In genomic region chr12:124500232-124501079, GRCh38 we compare ENCODE assay signal across 10 cellular contexts.
DNase-seq lines count a peak whose midpoint lies in the region; ATAC-seq, FAIRE-seq and TF ChIP-seq lines count a peak whose summit lies in the region.
"Had no signal": no experiment of that assay in that cellular context is flagged by ENCODE, and none has a peak within 500 bp of the region (broad histone marks: within the 10 kb centered on the region; RNA-seq: fewer than 3 reads in every experiment).

No MANE protein-coding gene starts in this region.

- H3K4me2 ChIP-seq in SK-N-SH, result no peak overlapping the region; the same call in 1 of the 2 replicates

- peak; percentile 81 for DNase-seq in EH (ENCODE audit: low read depth)
- DNase-seq in SK-N-SH, result no peak
- DNase-seq in glomerular visceral epithelial cell (ENCODE audit: extremely low spot score), result peak; percentile 92
- DNase-seq in prostate gland (ENCODE audit: low spot score), result no peak
- no peak for DNase-seq in DMS 273 (lab: John Stamatoyannopoulos, UW; ENCODE audit: unreplicated experiment)
- no peak for DNase-seq in GM12892 (ENCODE audit: insufficient read length)
- no peak for DNase-seq in NCI-H2081 treated with DMSO at 0.1 percent for 48 hours (lab: John Stamatoyannopoulos, UW)
- DNase-seq: SHP77 treated with DMSO at 0.1 percent for 48 hours had no signal

- peaks cover 100% of the 10 kb centered on the region for H4K20me1 ChIP-seq in SK-N-SH (ENCODE audit: insufficient read depth)

- CTCF ChIA-PET in SK-N-SH (lab: Yijun Ruan, JAX), result interaction anchor here (0.6 to 1.2 kb wide), 3 partner anchors 38 to 101 kb away, joined by 3 read pairs; no protein-coding TSS in a partner anchor

- H3K27ac ChIP-seq in SK-N-SH (ENCODE audit: low read depth in 2 of 2, low read length in 1 of 2) (peak overlapping the region; percentile 33 to 66), prostate gland (peak overlapping the region; percentile 28 to 66)

- H3K4me1 ChIP-seq in SK-N-SH (ENCODE audit: control insufficient read depth in 1 of 2, insufficient read depth in 2 of 2, low read depth in 1 of 2, low read length in 1 of 2) (peaks cover 36 to 74% of the 10 kb centered on the region in 2 experiments; a peak in 3 of 4 replicates), prostate gland (replicated peaks) (peaks cover 44% of the 10 kb centered on the region)

- POLR2A ChIA-PET in SK-N-SH (lab: Yijun Ruan, JAX), result interaction anchor here (0.8 kb wide), 1 partner anchor 155 kb away, joined by 3 read pairs; no protein-coding TSS in a partner anchor

- no peak for TF ChIP-seq CTCF in SK-N-SH (IDR thresholded peaks at IDR 0.05)
- no peak for TF ChIP-seq CTCF in prostate gland (IDR thresholded peaks at IDR 0.05)

- H3K9me2 ChIP-seq in SK-N-SH, result no peaks in the 10 kb centered on the region

- TF ChIP-seq POLR2A in prostate gland (IDR thresholded peaks at IDR 0.05) (no peak), GM12892 (IDR thresholded peaks at IDR 0.05; ENCODE audit: low read depth, low read length) (no peak)

- intact Hi-C loops in prostate gland (cut with DNase I), result no loop called here

- peaks cover 99% of the 10 kb centered on the region for H3K79me2 ChIP-seq in SK-N-SH (ENCODE audit: insufficient read depth)

- no peak overlapping the region for H3K9ac ChIP-seq in SK-N-SH

- no peak for FAIRE-seq in GM12892 (lab: Jason Lieb, UNC)
- FAIRE-seq: endothelial cell of umbilical vein had no signal

- H3F3A ChIP-seq in SK-N-SH (replicated peaks; ENCODE audit: insufficient read depth), result peaks cover 5% of the 10 kb centered on the region

- no peak for ATAC-seq in GM18520 (IDR thresholded peaks at IDR 0.05; ENCODE audit: unreplicated experiment)

- 58% methylated on average over 26 of the region's 37 CpGs for WGBS in SK-N-SH (ENCODE audit: low lambda C conversion rate)
- 28% methylated on average over 33 of the region's 37 CpGs for WGBS in prostate gland

- H3K9me3 ChIP-seq in SK-N-SH (no peaks in the 10 kb centered on the region), prostate gland (no peaks in the 10 kb centered on the region)

- no peaks in the 10 kb centered on the region for H3K27me3 ChIP-seq in SK-N-SH (ENCODE audit: insufficient read depth)
- H3K27me3 ChIP-seq in prostate gland (replicated peaks; ENCODE audit: insufficient read depth), result no peaks in the 10 kb centered on the region

- TF ChIP-seq EP300 in SK-N-SH (IDR thresholded peaks at IDR 0.05; ENCODE audit: borderline replicate concordance in 1 of 2, low read depth in 1 of 2, low read length in 1 of 2), result peak in 1 of 2 experiments; percentile 31; a peak in 2 of 4 replicates

- no peak overlapping the region for H2AFZ ChIP-seq in SK-N-SH (ENCODE audit: low read depth)

- peaks cover 0 to 3% of the 10 kb centered on the region in 2 experiments for H3K36me3 ChIP-seq in SK-N-SH (replicated peaks in 1 of 2; ENCODE audit: control insufficient read depth in 1 of 2, insufficient read depth in 2 of 2, low read length in 1 of 2)
- no peaks in the 10 kb centered on the region for H3K36me3 ChIP-seq in prostate gland

- H3K4me3 ChIP-seq in SK-N-SH (ENCODE audit: low read depth in 2 of 2, low read length in 1 of 2), result no peak overlapping the region
- H3K4me3 ChIP-seq in prostate gland, result no peak overlapping the region

- no peak for TF ChIP-seq RAD21 in SK-N-SH (IDR thresholded peaks at IDR 0.05; ENCODE audit: low read length)

TF ChIP-seq in SK-N-SH, 30 proteins besides CTCF, POLR2A, EP300 and RAD21:
- TF ChIP-seq EZH2phosphoT487 (IDR thresholded peaks at IDR 0.05; ENCODE audit: borderline replicate concordance, low read depth) (no peak), SMC3 (IDR thresholded peaks at IDR 0.05; ENCODE audit: low read depth, low read length) (no peak), GATA2 (CRISPR knock-in tag; IDR thresholded peaks at IDR 0.05) (no peak), TEAD4 (IDR thresholded peaks at IDR 0.05; ENCODE audit: borderline replicate concordance, insufficient read depth) (peak; percentile 73), YY1 (IDR thresholded peaks at IDR 0.05; ENCODE audit: low read depth) (no peak), ZBTB33 (IDR thresholded peaks at IDR 0.05; ENCODE audit: borderline replicate concordance, low read depth) (no peak), TCF12 (IDR thresholded peaks at IDR 0.05) (peak; percentile 53), NFIC (IDR thresholded peaks at IDR 0.05; ENCODE audit: borderline replicate concordance) (peak; percentile 39; the same call in 1 of the 2 replicates)
- TF ChIP-seq, protein P1, sequence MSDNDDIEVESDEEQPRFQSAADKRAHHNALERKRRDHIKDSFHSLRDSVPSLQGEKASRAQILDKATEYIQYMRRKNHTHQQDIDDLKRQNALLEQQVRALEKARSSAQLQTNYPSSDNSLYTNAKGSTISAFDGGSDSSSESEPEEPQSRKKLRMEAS (IDR thresholded peaks at IDR 0.05; ENCODE audit: low read depth), result no peak

Comparison
In these comparisons a context has a peak if more than half of its experiments do, and no peak if none do; other contexts are left out.
1. DNase-seq: peak in EH (single experiment) and glomerular visceral epithelial cell (single experiment); none in SK-N-SH (single experiment), prostate gland (single experiment), DMS 273 (single experiment), GM12892 (single experiment) and NCI-H2081 treated with DMSO at 0.1 percent for 48 hours (single experiment).